Comparison of ENCODE assay signal across 1 cellular context in the genomic region with DNA sequence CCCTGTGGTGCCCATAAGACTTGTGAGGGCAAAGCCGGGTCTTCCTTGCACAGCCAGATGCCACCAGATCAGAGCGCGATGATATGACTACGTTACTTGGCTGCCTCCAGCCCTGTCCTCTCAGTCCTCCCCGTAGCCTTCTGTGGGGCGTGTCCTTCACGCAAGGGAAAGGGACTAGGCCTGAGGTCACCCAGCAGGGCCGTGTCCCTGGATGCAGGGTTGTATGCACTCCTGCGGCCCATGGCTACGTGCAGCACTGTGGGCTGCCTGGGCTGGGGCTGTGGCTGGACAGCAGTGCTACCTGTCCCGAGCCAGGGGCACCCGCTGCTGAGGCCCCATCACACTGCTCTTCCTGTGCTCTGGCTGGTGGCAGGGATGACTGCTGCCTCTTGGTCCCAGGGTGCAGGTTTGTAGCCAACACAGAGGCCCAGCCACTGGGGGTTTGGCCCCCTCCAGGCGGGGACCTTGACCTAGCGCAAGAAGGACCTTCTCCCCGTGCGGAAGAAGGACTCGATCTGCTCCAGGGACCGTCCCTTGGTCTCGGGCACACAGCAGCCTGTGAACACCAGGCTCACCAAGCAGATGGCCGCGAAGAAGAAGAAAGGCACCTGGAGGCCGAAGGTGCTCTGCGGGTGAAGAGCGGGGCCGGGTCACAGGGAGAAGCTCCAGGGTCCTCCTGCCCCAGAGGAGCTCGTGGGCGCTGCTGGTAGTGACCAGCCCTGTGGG.
A peak's percentile ranks its signal among the peaks of the same experiment; 100 is the strongest.
TF ChIP-seq lines count a peak whose summit lies in the region.

No MANE protein-coding gene starts in this region.

TF ChIP-seq in HepG2, 621 proteins besides CTCF, POLR2A, EP300 and RAD21:
- TF ChIP-seq AGO2 (optimal IDR thresholded peaks at IDR 0.05; ENCODE audit: low read depth, low read length) = peak; percentile 68
- no peak for TF ChIP-seq ZNF709 (CRISPR knock-in tag; IDR thresholded peaks at IDR 0.05)
- no peak for TF ChIP-seq HOXA3 (CRISPR knock-in tag; IDR thresholded peaks at IDR 0.05)
- peak; percentile 92 for TF ChIP-seq AGO1 (IDR thresholded peaks at IDR 0.05; ENCODE audit: low read depth, low read length, poor library complexity, severe bottlenecking)
- 0 out of 2 replicates have a peak, but pooled peaks have one; percentile 41 for TF ChIP-seq ZNF263 (CRISPR knock-in tag; IDR thresholded peaks at IDR 0.05)
- TF ChIP-seq PHF8 (CRISPR knock-in tag; IDR thresholded peaks at IDR 0.05) = peak; percentile 14; the same call in 1 of the 2 replicates
- TF ChIP-seq, protein P1, sequence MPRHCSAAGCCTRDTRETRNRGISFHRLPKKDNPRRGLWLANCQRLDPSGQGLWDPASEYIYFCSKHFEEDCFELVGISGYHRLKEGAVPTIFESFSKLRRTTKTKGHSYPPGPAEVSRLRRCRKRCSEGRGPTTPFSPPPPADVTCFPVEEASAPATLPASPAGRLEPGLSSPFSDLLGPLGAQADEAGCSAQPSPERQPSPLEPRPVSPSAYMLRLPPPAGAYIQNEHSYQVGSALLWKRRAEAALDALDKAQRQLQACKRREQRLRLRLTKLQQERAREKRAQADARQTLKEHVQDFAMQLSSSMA (CRISPR knock-in tag; IDR thresholded peaks at IDR 0.05) = no peak
- TF ChIP-seq AKAP8 (CRISPR knock-in tag; IDR thresholded peaks at IDR 0.05) = 0 out of 2 replicates have a peak, but pooled peaks have one; percentile 22
- no peak for TF ChIP-seq ZFP37 (CRISPR knock-in tag; IDR thresholded peaks at IDR 0.05; ENCODE audit: borderline replicate concordance)
